In the genomic region with DNA sequence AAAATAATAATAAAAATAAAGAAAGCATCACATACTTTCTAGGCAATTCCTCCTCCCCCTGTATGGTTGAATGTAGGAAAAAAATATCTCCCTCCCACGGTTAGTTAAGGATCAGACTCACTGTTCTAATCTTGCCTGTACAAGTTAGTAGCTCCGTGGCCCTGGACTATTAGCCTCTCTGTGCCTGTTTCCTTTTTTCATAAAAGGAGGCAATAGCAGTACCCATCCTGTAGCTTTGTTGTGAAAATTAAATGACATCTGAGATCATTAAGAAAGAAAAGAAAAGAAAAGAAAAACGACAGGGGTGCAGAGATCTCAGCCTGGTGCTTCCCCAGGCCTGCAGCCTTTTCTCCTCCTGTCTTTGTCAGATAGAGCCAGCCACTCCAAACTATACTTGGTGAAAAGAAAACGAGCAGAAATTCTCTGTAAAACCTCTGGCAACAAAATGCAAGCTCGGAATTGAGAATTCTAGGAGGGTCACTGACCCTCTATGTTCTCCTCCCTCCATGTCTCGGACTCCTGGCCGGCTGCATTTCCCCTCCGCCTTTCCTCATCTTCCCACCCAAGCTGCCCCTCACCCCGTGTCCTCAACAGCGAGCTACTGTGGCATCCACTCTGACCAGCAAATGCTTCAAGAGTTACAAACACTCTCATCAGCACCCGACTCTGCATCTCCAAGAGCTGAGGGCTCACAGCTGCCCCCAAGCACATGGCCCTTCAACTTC, we compare ENCODE assay signal across 1 cellular context.
TF ChIP-seq lines count a peak whose summit lies in the region.

No MANE protein-coding gene starts in this region.

TF ChIP-seq in H1, 55 proteins besides CTCF, POLR2A, EP300 and RAD21:
- no peak for TF ChIP-seq BRCA1 (IDR thresholded peaks at IDR 0.05; ENCODE audit: low read depth, low read length)
- TF ChIP-seq, protein P1, sequence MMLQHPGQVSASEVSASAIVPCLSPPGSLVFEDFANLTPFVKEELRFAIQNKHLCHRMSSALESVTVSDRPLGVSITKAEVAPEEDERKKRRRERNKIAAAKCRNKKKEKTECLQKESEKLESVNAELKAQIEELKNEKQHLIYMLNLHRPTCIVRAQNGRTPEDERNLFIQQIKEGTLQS (IDR thresholded peaks at IDR 0.05; ENCODE audit: insufficient read depth, low read depth, low read length): no peak
- TF ChIP-seq HDAC2 (IDR thresholded peaks at IDR 0.05; ENCODE audit: borderline replicate concordance in 1 of 2, low read depth in 2 of 2, low read length in 2 of 2): no peak
- TF ChIP-seq, protein P2, sequence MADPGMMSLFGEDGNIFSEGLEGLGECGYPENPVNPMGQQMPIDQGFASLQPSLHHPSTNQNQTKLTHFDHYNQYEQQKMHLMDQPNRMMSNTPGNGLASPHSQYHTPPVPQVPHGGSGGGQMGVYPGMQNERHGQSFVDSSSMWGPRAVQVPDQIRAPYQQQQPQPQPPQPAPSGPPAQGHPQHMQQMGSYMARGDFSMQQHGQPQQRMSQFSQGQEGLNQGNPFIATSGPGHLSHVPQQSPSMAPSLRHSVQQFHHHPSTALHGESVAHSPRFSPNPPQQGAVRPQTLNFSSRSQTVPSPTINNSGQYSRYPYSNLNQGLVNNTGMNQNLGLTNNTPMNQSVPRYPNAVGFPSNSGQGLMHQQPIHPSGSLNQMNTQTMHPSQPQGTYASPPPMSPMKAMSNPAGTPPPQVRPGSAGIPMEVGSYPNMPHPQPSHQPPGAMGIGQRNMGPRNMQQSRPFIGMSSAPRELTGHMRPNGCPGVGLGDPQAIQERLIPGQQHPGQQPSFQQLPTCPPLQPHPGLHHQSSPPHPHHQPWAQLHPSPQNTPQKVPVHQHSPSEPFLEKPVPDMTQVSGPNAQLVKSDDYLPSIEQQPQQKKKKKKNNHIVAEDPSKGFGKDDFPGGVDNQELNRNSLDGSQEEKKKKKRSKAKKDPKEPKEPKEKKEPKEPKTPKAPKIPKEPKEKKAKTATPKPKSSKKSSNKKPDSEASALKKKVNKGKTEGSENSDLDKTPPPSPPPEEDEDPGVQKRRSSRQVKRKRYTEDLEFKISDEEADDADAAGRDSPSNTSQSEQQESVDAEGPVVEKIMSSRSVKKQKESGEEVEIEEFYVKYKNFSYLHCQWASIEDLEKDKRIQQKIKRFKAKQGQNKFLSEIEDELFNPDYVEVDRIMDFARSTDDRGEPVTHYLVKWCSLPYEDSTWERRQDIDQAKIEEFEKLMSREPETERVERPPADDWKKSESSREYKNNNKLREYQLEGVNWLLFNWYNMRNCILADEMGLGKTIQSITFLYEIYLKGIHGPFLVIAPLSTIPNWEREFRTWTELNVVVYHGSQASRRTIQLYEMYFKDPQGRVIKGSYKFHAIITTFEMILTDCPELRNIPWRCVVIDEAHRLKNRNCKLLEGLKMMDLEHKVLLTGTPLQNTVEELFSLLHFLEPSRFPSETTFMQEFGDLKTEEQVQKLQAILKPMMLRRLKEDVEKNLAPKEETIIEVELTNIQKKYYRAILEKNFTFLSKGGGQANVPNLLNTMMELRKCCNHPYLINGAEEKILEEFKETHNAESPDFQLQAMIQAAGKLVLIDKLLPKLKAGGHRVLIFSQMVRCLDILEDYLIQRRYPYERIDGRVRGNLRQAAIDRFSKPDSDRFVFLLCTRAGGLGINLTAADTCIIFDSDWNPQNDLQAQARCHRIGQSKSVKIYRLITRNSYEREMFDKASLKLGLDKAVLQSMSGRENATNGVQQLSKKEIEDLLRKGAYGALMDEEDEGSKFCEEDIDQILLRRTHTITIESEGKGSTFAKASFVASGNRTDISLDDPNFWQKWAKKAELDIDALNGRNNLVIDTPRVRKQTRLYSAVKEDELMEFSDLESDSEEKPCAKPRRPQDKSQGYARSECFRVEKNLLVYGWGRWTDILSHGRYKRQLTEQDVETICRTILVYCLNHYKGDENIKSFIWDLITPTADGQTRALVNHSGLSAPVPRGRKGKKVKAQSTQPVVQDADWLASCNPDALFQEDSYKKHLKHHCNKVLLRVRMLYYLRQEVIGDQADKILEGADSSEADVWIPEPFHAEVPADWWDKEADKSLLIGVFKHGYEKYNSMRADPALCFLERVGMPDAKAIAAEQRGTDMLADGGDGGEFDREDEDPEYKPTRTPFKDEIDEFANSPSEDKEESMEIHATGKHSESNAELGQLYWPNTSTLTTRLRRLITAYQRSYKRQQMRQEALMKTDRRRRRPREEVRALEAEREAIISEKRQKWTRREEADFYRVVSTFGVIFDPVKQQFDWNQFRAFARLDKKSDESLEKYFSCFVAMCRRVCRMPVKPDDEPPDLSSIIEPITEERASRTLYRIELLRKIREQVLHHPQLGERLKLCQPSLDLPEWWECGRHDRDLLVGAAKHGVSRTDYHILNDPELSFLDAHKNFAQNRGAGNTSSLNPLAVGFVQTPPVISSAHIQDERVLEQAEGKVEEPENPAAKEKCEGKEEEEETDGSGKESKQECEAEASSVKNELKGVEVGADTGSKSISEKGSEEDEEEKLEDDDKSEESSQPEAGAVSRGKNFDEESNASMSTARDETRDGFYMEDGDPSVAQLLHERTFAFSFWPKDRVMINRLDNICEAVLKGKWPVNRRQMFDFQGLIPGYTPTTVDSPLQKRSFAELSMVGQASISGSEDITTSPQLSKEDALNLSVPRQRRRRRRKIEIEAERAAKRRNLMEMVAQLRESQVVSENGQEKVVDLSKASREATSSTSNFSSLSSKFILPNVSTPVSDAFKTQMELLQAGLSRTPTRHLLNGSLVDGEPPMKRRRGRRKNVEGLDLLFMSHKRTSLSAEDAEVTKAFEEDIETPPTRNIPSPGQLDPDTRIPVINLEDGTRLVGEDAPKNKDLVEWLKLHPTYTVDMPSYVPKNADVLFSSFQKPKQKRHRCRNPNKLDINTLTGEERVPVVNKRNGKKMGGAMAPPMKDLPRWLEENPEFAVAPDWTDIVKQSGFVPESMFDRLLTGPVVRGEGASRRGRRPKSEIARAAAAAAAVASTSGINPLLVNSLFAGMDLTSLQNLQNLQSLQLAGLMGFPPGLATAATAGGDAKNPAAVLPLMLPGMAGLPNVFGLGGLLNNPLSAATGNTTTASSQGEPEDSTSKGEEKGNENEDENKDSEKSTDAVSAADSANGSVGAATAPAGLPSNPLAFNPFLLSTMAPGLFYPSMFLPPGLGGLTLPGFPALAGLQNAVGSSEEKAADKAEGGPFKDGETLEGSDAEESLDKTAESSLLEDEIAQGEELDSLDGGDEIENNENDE (IDR thresholded peaks at IDR 0.05; ENCODE audit: insufficient replicate concordance, low read length): no peak
- TF ChIP-seq NANOG (IDR thresholded peaks at IDR 0.05; ENCODE audit: insufficient read depth, low read depth, low read length, poor library complexity, severe bottlenecking): no peak
- no peak for TF ChIP-seq CTBP2 (IDR thresholded peaks at IDR 0.05; ENCODE audit: borderline replicate concordance, insufficient read depth, insufficient read length, low read length)
- TF ChIP-seq, protein P3, sequence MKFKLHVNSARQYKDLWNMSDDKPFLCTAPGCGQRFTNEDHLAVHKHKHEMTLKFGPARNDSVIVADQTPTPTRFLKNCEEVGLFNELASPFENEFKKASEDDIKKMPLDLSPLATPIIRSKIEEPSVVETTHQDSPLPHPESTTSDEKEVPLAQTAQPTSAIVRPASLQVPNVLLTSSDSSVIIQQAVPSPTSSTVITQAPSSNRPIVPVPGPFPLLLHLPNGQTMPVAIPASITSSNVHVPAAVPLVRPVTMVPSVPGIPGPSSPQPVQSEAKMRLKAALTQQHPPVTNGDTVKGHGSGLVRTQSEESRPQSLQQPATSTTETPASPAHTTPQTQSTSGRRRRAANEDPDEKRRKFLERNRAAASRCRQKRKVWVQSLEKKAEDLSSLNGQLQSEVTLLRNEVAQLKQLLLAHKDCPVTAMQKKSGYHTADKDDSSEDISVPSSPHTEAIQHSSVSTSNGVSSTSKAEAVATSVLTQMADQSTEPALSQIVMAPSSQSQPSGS (IDR thresholded peaks at IDR 0.05; ENCODE audit: low read length): no peak
- TF ChIP-seq CHD2 (IDR thresholded peaks at IDR 0.05; ENCODE audit: low read length): no peak
- no peak for TF ChIP-seq RNF2 (IDR thresholded peaks at IDR 0.05; ENCODE audit: borderline replicate concordance, low read depth, low read length, missing control alignments, poor library complexity, severe bottlenecking)
- no peak for TF ChIP-seq TAF1 (IDR thresholded peaks at IDR 0.05; ENCODE audit: low read depth, low read length)
